24 cellular contexts compared by ENCODE assay signal in genomic region chr11:106480581-106481185, GRCh38.
DNase-seq lines count a peak whose midpoint lies in the region; ATAC-seq, FAIRE-seq and TF ChIP-seq lines count a peak whose summit lies in the region.
"Had no signal": no experiment of that assay in that cellular context is flagged by ENCODE, and none has a peak within 500 bp of the region (broad histone marks: within the 10 kb centered on the region; RNA-seq: fewer than 3 reads in every experiment).

No MANE protein-coding gene starts in this region.

- POLR2A ChIA-PET in HepG2 (lab: Yijun Ruan, JAX) = no interaction called here

- no peaks in the 10 kb centered on the region for H3K9me2 ChIP-seq in GM23248 (ENCODE audit: insufficient read depth)

- H3K27ac ChIP-seq in HepG2 (ENCODE audit: extremely low read length, insufficient read depth, low read length) = no peak overlapping the region
- H3K27ac ChIP-seq in right lobe of liver = no peak overlapping the region
- H3K27ac ChIP-seq in mesendoderm (ENCODE audit: low read depth, low read length) = no peak overlapping the region
- no peak overlapping the region for H3K27ac ChIP-seq in GM23248
- H3K27ac ChIP-seq: 22Rv1, lower lobe of right lung, neural progenitor cell had no signal

- H3K18ac ChIP-seq in mesendoderm (ENCODE audit: low read length) = no peak overlapping the region

- H3K4me1 ChIP-seq in HepG2 (ENCODE audit: insufficient read depth, low read length) (peaks cover 24% of the 10 kb centered on the region; the same call in 1 of the 2 replicates), right lobe of liver (no peaks in the 10 kb centered on the region), mesendoderm (ENCODE audit: control insufficient read depth, low read depth, low read length) (no peaks in the 10 kb centered on the region), GM23248 (ENCODE audit: insufficient read depth) (peaks cover 8% of the 10 kb centered on the region)
- H3K4me1 ChIP-seq: lower lobe of right lung had no signal

- no peak overlapping the region for H4K8ac ChIP-seq in mesendoderm (ENCODE audit: low read depth, low read length)

- H3K4ac ChIP-seq in mesendoderm (ENCODE audit: low read depth, low read length) = no peak overlapping the region

- H3K4me2 ChIP-seq in HepG2 (ENCODE audit: low read depth, low read length) = no peak overlapping the region
- no peak overlapping the region for H3K4me2 ChIP-seq in mesendoderm (ENCODE audit: low read length)
- no peak overlapping the region for H3K4me2 ChIP-seq in GM23248 (ENCODE audit: unreplicated experiment)
- H3K4me2 ChIP-seq: neural progenitor cell had no signal

- peak; percentile 12 for DNase-seq in HepG2 (ENCODE audit: low spot score)
- DNase-seq in right lobe of liver = no peak
- peak; percentile 48 for DNase-seq in astrocyte of the spinal cord (ENCODE audit: low read depth, low spot score)
- DNase-seq in mesendoderm = peak; percentile 73
- no peak for DNase-seq in GM23248
- DNase-seq in lower leg skin (ENCODE audit: low spot score in 2 of 2) = no peak
- no peak for DNase-seq in NCI-H1105 treated with DMSO at 0.1 percent for 48 hours (lab: John Stamatoyannopoulos, UW)
- DNase-seq: activated CD8-positive, alpha-beta T cell treated with anti-CD3 and anti-CD28 coated beads, Interleukin-2, amount 10 ng/mL, durations not matched to agents 7 days and 5 days; AML-193; aorta; CD4-positive, alpha-beta T cell; DMS 273 treated with DMSO at 0.1 percent for 48 hours; H9; kidney; lower lobe of right lung; NCI-H1417 treated with DMSO at 0.1 percent for 48 hours; NCI-H2081; NCI-H345; stimulated activated naive CD4-positive, alpha-beta T cell treated with Interleukin-2 at 50 U/mL for 16 hours had no signal

- intact Hi-C loops in HepG2 (cut with micrococcal nuclease; ENCODE audit: unreplicated experiment) (no loop called here), right lobe of liver (cut with DNase I) (no loop called here), lower leg skin (cut with DNase I; ENCODE audit: low total_unique reads) (no loop called here)

- in situ Hi-C loops in HepG2 (cut with HindIII; ENCODE audit: extremely low pct_ligation_motif_present, low pct_unique_long_range_greater_than_20kb) (no loop called here), astrocyte of the spinal cord (cut with HindIII; ENCODE audit: low sequenced_read_pairs) (no loop called here), GM23248 (cut with MboI) (no loop called here)

- no TSS peak for BruUV-seq in HepG2 (replicated peaks; lab: Mats Ljungman, UMichigan)

- H4K5ac ChIP-seq in mesendoderm (ENCODE audit: low read length) = no peak overlapping the region

- no peaks in the 10 kb centered on the region for H4K20me1 ChIP-seq in HepG2 (ENCODE audit: insufficient read depth, low read length)
- H4K20me1 ChIP-seq in GM23248 (ENCODE audit: insufficient read depth) = no peaks in the 10 kb centered on the region

- H3K27me3 ChIP-seq in HepG2 (ENCODE audit: control insufficient read depth in 1 of 2, insufficient read depth in 2 of 2, low read length in 2 of 2) (no peaks in the 10 kb centered on the region), right lobe of liver (no peaks in the 10 kb centered on the region), mesendoderm (ENCODE audit: insufficient read depth, low read length, poor library complexity) (no peaks in the 10 kb centered on the region), GM23248 (replicated peaks; ENCODE audit: insufficient read depth) (no peaks in the 10 kb centered on the region)
- H3K27me3 ChIP-seq: neural progenitor cell had no signal

- TF ChIP-seq RAD21 in HepG2 (CRISPR knock-in tag; IDR thresholded peaks at IDR 0.05) = no peak

- no peak for FAIRE-seq in HepG2 (lab: Jason Lieb, UNC)
- FAIRE-seq: endometrium, kidney, RCC 7860 had no signal

- no peak for TF ChIP-seq POLR2A in HepG2 (IDR thresholded peaks at IDR 0.05; ENCODE audit: insufficient read depth in 1 of 2, low read depth in 2 of 2, low read length in 2 of 2)
- no peak for TF ChIP-seq POLR2A in right lobe of liver (IDR thresholded peaks at IDR 0.05)
- TF ChIP-seq POLR2A in lower leg skin (IDR thresholded peaks at IDR 0.05) = no peak

- no peak overlapping the region for H3K9ac ChIP-seq in HepG2 (ENCODE audit: insufficient read depth, low read depth, low read length)
- H3K9ac ChIP-seq in mesendoderm (ENCODE audit: low read length) = no peak overlapping the region
- H3K9ac ChIP-seq in GM23248 = no peak overlapping the region
- H3K9ac ChIP-seq: neural progenitor cell had no signal

- no peak overlapping the region for H3K23ac ChIP-seq in mesendoderm (ENCODE audit: low read length)

- no peak overlapping the region for H2AFZ ChIP-seq in HepG2 (ENCODE audit: low read length)
- H2AFZ ChIP-seq in GM23248 = no peak overlapping the region

- 3% methylated on average over 1 of the region's 1 CpG for WGBS in HepG2 (ENCODE audit: low lambda C conversion rate)
- 42% methylated on average over 1 of the region's 1 CpG for WGBS in right lobe of liver (ENCODE audit: insufficient coverage, low coverage, low lambda C conversion rate, missing lambda C conversion rate)
- no CpG with 5 or more reads among the region's 1 CpG for WGBS in mesendoderm (ENCODE audit: extremely low coverage, insufficient coverage, low lambda C conversion rate)
- WGBS in GM23248 (ENCODE audit: low coverage in 1 of 2, low lambda C conversion rate in 2 of 2, missing lambda C conversion rate in 2 of 2), 2 experiments = 70 to 81% methylated on average over 1 of the region's 1 CpG
- 82 to 92% methylated on average over 1 of the region's 1 CpG for WGBS in lower leg skin, 2 donors

- no peak overlapping the region for H2BK5ac ChIP-seq in mesendoderm (ENCODE audit: low read length)

- no peak overlapping the region for H3K4me3 ChIP-seq in HepG2 (replicated peaks in 1 of 3; ENCODE audit: insufficient read depth in 1 of 3, low read depth in 2 of 3, low read length in 3 of 3)
- H3K4me3 ChIP-seq in right lobe of liver = no peak overlapping the region
- no peak overlapping the region for H3K4me3 ChIP-seq in astrocyte of the spinal cord (ENCODE audit: low read depth, low read length)
- no peak overlapping the region for H3K4me3 ChIP-seq in mesendoderm (ENCODE audit: low read length)
- H3K4me3 ChIP-seq in GM23248 = no peak overlapping the region
- no peak overlapping the region for H3K4me3 ChIP-seq in lower leg skin (ENCODE audit: low read depth, poor library complexity, severe bottlenecking)
- H3K4me3 ChIP-seq: lower lobe of right lung, neural progenitor cell had no signal

- H3K79me2 ChIP-seq in HepG2 (ENCODE audit: insufficient read depth, low read length) (no peaks in the 10 kb centered on the region), mesendoderm (ENCODE audit: control insufficient read depth, insufficient read depth, low read length) (no peaks in the 10 kb centered on the region), GM23248 (ENCODE audit: insufficient read depth) (no peaks in the 10 kb centered on the region)

- no peaks in the 10 kb centered on the region for H3F3A ChIP-seq in GM23248 (ENCODE audit: insufficient read depth)

- H3K56ac ChIP-seq in mesendoderm (ENCODE audit: low read length) = no peak overlapping the region

- H2AK5ac ChIP-seq in mesendoderm (ENCODE audit: low read length) = no peak overlapping the region

- peaks cover 32% of the 10 kb centered on the region for H3K9me3 ChIP-seq in HepG2 (ENCODE audit: low read length)
- no peaks in the 10 kb centered on the region for H3K9me3 ChIP-seq in right lobe of liver
- no peaks in the 10 kb centered on the region for H3K9me3 ChIP-seq in GM23248 (ENCODE audit: low read depth)
- H3K9me3 ChIP-seq: lower lobe of right lung had no signal

- TF ChIP-seq CTCF in HepG2 (CRISPR knock-in tag; IDR thresholded peaks at IDR 0.05) (no peak), right lobe of liver (IDR thresholded peaks at IDR 0.05) (no peak), astrocyte of the spinal cord (IDR thresholded peaks at IDR 0.05; ENCODE audit: low read depth, low read length) (no peak), lower leg skin (IDR thresholded peaks at IDR 0.05) (no peak)

- no peaks in the 10 kb centered on the region for H3K79me1 ChIP-seq in mesendoderm (ENCODE audit: low read length)

- no peak overlapping the region for H2BK15ac ChIP-seq in mesendoderm (replicated peaks; ENCODE audit: low read depth)

- no peak for ATAC-seq in HepG2
- no peak for ATAC-seq in right lobe of liver
- no peak for ATAC-seq in GM19324 (IDR thresholded peaks at IDR 0.05; ENCODE audit: low FRiP score, unreplicated experiment)
- ATAC-seq: activated CD8-positive, alpha-beta T cell treated with anti-CD3 and anti-CD28 coated beads, Interleukin-2, amount 10 ng/mL, durations not matched to agents 7 days and 5 days; lower lobe of right lung had no signal

- H2BK120ac ChIP-seq in mesendoderm (ENCODE audit: low read depth, low read length) = no peak overlapping the region

- CTCF ChIA-PET in HepG2 (lab: Yijun Ruan, JAX; ENCODE audit: low intra/inter-chr PET ratio, low total read pairs) = no interaction called here

- TF ChIP-seq EP300 in HepG2 (IDR thresholded peaks at IDR 0.05; ENCODE audit: low read depth in 2 of 2, low read length in 2 of 2) (no peak), HepG2 (CRISPR knock-in tag; IDR thresholded peaks at IDR 0.05; ENCODE audit: borderline replicate concordance) (no peak)

- no peaks in the 10 kb centered on the region for H3K36me3 ChIP-seq in HepG2 (replicated peaks in 1 of 2; ENCODE audit: control insufficient read depth in 1 of 2, insufficient read depth in 2 of 2, low read length in 2 of 2)
- no peaks in the 10 kb centered on the region for H3K36me3 ChIP-seq in right lobe of liver
- no peaks in the 10 kb centered on the region for H3K36me3 ChIP-seq in mesendoderm (ENCODE audit: control insufficient read depth, insufficient read depth, low read length)
- no peaks in the 10 kb centered on the region for H3K36me3 ChIP-seq in GM23248 (ENCODE audit: low read depth)
- H3K36me3 ChIP-seq: lower lobe of right lung, neural progenitor cell had no signal

TF ChIP-seq in HepG2, 621 proteins besides CTCF, POLR2A, EP300 and RAD21:
- TF ChIP-seq CEBPB (IDR thresholded peaks at IDR 0.05; ENCODE audit: borderline replicate concordance, low read depth, low read length) (peak; percentile 32; the same call in 1 of the 2 replicates), HNF4A (CRISPR knock-in tag; IDR thresholded peaks at IDR 0.05) (no peak)

Comparison
In these comparisons a context has a peak if more than half of its experiments do, and no peak if none do; other contexts are left out.
1. DNase-seq: peak in HepG2 (single experiment), astrocyte of the spinal cord (single experiment) and mesendoderm (single experiment); none in right lobe of liver (0 of 3), GM23248 (single experiment), lower leg skin (0 of 2) and NCI-H1105 treated with DMSO at 0.1 percent for 48 hours (single experiment).